8 cellular contexts compared by ENCODE assay signal in genomic region chr6:33008944-33009861, GRCh38. TPM values are rescaled to one million over a fixed set of nuclear protein-coding genes. Genes with fewer than 3 reads are reported as not detected.
DNase-seq lines count a peak whose midpoint lies in the region; ATAC-seq and TF ChIP-seq lines count a peak whose summit lies in the region.

HLA-DOA (minus strand) TSS chr6:33009591.

- POLR2A ChIA-PET in HEK293T (lab: Yijun Ruan, JAX) = no interaction called here

- H2AFZ ChIP-seq in OCI-LY3 (ENCODE audit: low read depth, low read length) = no peak within 1 kb of the TSS; the same call in 1 of the 2 replicates

- CTCF ChIA-PET in HEK293T (lab: Yijun Ruan, JAX) = interaction anchor here (1.0 kb wide), 1 partner anchor 25 kb away, joined by 3 read pairs; no protein-coding TSS in a partner anchor

- ATAC-seq in left lobe of liver = peak; percentile 36

- TF ChIP-seq CTCF in OCI-LY3 (IDR thresholded peaks at IDR 0.05; ENCODE audit: low read depth, low read length) = no peak
- TF ChIP-seq CTCF in astrocyte of the cerebellum (IDR thresholded peaks at IDR 0.05; ENCODE audit: low read depth, low read length, missing control alignments) = no peak

- in situ Hi-C loops in astrocyte of the cerebellum (cut with HindIII; ENCODE audit: low sequenced_read_pairs) = no loop called here

- H3K4me3 ChIP-seq in OCI-LY3 (ENCODE audit: low read length) = peak within 1 kb of the TSS; percentile 98
- H3K4me3 ChIP-seq in astrocyte of the cerebellum (ENCODE audit: low read depth, low read length) = peak within 1 kb of the TSS; percentile 7

- H3K27ac ChIP-seq in OCI-LY3 (ENCODE audit: low read length) (peak within 1 kb of the TSS; percentile 83), substantia nigra (ENCODE audit: low read depth, low read length, poor library complexity, severe bottlenecking) (peak within 1 kb of the TSS; percentile 44)

- no peaks in the 10 kb centered on the region for H3K9me3 ChIP-seq in OCI-LY3 (ENCODE audit: insufficient read depth, low read length)

- no peaks in the 10 kb centered on the region for H4K20me1 ChIP-seq in OCI-LY3 (ENCODE audit: insufficient read depth, low read length)

- peak within 1 kb of the TSS; percentile 95 for H3K9ac ChIP-seq in OCI-LY3 (ENCODE audit: low read length)

- peaks cover 16% of the 10 kb centered on the region for H3K79me2 ChIP-seq in OCI-LY3 (ENCODE audit: low read length)

- H3K36me3 ChIP-seq in OCI-LY3 (replicated peaks; ENCODE audit: low read depth, low read length) = peaks cover 16% of the 10 kb centered on the region

- H3K27me3 ChIP-seq in OCI-LY3 (ENCODE audit: low read depth, low read length) = no peaks in the 10 kb centered on the region

- peaks cover 12% of the 10 kb centered on the region for H3K4me1 ChIP-seq in OCI-LY3 (ENCODE audit: low read length)

- DNase-seq in activated CD4-positive, CD25-positive, alpha-beta regulatory T cell treated with anti-CD3 and anti-CD28 coated beads, Interleukin-2, amount 50 U/mL, for 16 hours (ENCODE audit: low read depth, low spot score) = peak; percentile 16
- DNase-seq in activated CD4-positive, CD25-positive, alpha-beta regulatory T cell (lab: John Stamatoyannopoulos, UW) = no peak
- DNase-seq in HEK293T (ENCODE audit: extremely low spot score) (peak; percentile 82), astrocyte of the cerebellum (ENCODE audit: low read depth) (no peak), left lobe of liver (ENCODE audit: low spot score) (no peak), substantia nigra (lab: John Stamatoyannopoulos, UW) (peak in 15 of 49 donors; percentile 8 to 51 (median 32)), HuH-7 (ENCODE audit: low spot score) (no peak)

- peak within 1 kb of the TSS; percentile 77 for H3K4me2 ChIP-seq in OCI-LY3 (ENCODE audit: low read length)

TF ChIP-seq in HEK293T, 16 proteins besides CTCF, POLR2A, EP300 and RAD21:
- TF ChIP-seq PKNOX1 (IDR thresholded peaks at IDR 0.05) (no peak), FOXM1 (IDR thresholded peaks at IDR 0.05; ENCODE audit: borderline replicate concordance) (no peak), NFRKB (IDR thresholded peaks at IDR 0.05) (no peak), L3MBTL2 (conservative IDR thresholded peaks at IDR 0.05) (no peak), FOXA1 (IDR thresholded peaks at IDR 0.05) (no peak), SUZ12 (IDR thresholded peaks at IDR 0.05) (no peak), SP1 (IDR thresholded peaks at IDR 0.05) (no peak), TARDBP (IDR thresholded peaks at IDR 0.05) (no peak)

RNA-seq across cellular contexts. Expression of gene HLA-DOA, which starts in this region (rescaled TPM):
- 0.70 TPM for total RNA-seq in left lobe of liver

Comparison
In these comparisons a context has a peak if more than half of its experiments do, and no peak if none do; other contexts are left out.
1. DNase-seq: peak in activated CD4-positive, CD25-positive, alpha-beta regulatory T cell treated with anti-CD3 and anti-CD28 coated beads, Interleukin-2, amount 50 U/mL, for 16 hours (single experiment) and HEK293T (single experiment); none in activated CD4-positive, CD25-positive, alpha-beta regulatory T cell (0 of 4), astrocyte of the cerebellum (single experiment), left lobe of liver (single experiment) and HuH-7 (single experiment).
2. Peak in ATAC-seq in left lobe of liver; RNA of the gene not detected or under 1 TPM.